ENCODE assay signal across 11 cellular contexts in the genomic region with DNA sequence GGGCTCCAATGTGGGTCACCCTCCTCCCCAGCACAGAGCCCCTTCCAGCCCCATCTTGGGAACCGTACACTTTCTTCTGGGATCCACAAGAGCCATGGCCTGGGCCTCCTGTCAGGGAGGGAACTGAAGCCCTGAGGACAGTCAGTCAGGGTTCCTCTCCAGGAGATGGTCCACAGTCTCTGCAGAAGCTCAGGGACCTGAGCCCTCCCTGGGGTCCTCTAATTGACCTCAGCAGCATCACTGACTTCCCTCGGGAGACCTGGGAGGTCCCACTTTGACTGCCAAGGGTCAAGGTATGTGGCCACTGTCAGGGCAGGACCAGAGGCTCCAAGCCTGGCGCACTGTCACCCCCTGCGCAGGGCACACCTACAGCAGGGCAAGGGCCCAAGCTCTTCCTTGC. TPM values are rescaled to one million over a fixed set of nuclear protein-coding genes. Genes with fewer than 3 reads are reported as not detected.
DNase-seq lines count a peak whose midpoint lies in the region; ATAC-seq and TF ChIP-seq lines count a peak whose summit lies in the region.
"Had no signal": no experiment of that assay in that cellular context is flagged by ENCODE, and none has a peak within 500 bp of the region (broad histone marks: within the 10 kb centered on the region; RNA-seq: fewer than 3 reads in every experiment).

No MANE protein-coding gene starts in this region.

- 87% methylated on average over 4 of the region's 4 CpGs for WGBS in right cardiac atrium
- 76 to 89% methylated on average over 1 to 4 of the region's 4 CpGs for WGBS in testis, 2 donors

- H3K4me1 ChIP-seq in right cardiac atrium (ENCODE audit: control insufficient read depth, insufficient read depth, low read length) (no peaks in the 10 kb centered on the region), right atrium auricular region (peaks cover 0 to 15% of the 10 kb centered on the region in 2 donors), upper lobe of right lung (peaks cover 11% of the 10 kb centered on the region), testis (no peaks in the 10 kb centered on the region)
- H3K4me1 ChIP-seq: HAP-1 had no signal

- H3K9me3 ChIP-seq in right cardiac atrium (ENCODE audit: control insufficient read depth, low read length) (no peaks in the 10 kb centered on the region), right atrium auricular region (no peaks in the 10 kb centered on the region), upper lobe of right lung (no peaks in the 10 kb centered on the region), testis (no peaks in the 10 kb centered on the region)
- H3K9me3 ChIP-seq: adrenal gland, HAP-1, tibial nerve had no signal

- peak; percentile 14 to 25 for ATAC-seq in right cardiac atrium
- peak; percentile 13 for ATAC-seq in HG03135 (IDR thresholded peaks at IDR 0.05; ENCODE audit: unreplicated experiment)
- peak; percentile 11 for ATAC-seq in left lobe of liver
- ATAC-seq in upper lobe of right lung = peak; percentile 11

- DNase-seq in right cardiac atrium (no peak), right atrium auricular region (ENCODE audit: low spot score) (no peak), left lobe of liver (ENCODE audit: low spot score) (no peak), upper lobe of right lung (no peak), GM19240 (ENCODE audit: insufficient read length, low spot score) (no peak), testis (no peak), 8988T (no peak)

- H3K27me3 ChIP-seq in right cardiac atrium (ENCODE audit: control insufficient read depth, insufficient read depth) (no peaks in the 10 kb centered on the region), right atrium auricular region (no peaks in the 10 kb centered on the region), upper lobe of right lung (no peaks in the 10 kb centered on the region), testis (no peaks in the 10 kb centered on the region)
- H3K27me3 ChIP-seq: adrenal gland, tibial nerve had no signal

- no peak overlapping the region for H3K4me3 ChIP-seq in right cardiac atrium (ENCODE audit: low read length)
- H3K4me3 ChIP-seq in right atrium auricular region = no peak overlapping the region
- H3K4me3 ChIP-seq in upper lobe of right lung = no peak overlapping the region
- no peak overlapping the region for H3K4me3 ChIP-seq in testis
- H3K4me3 ChIP-seq: adrenal gland, HAP-1, tibial nerve had no signal

- H3K36me3 ChIP-seq in right atrium auricular region (peaks cover 38% of the 10 kb centered on the region), upper lobe of right lung (peaks cover 53% of the 10 kb centered on the region), testis (ENCODE audit: low read depth, missing control alignments) (no peaks in the 10 kb centered on the region)

- H3K27ac ChIP-seq in right cardiac atrium (ENCODE audit: low read length) (no peak overlapping the region), right atrium auricular region (no peak overlapping the region), upper lobe of right lung (no peak overlapping the region), testis (no peak overlapping the region)
- H3K27ac ChIP-seq: adrenal gland had no signal

- no peak for TF ChIP-seq CTCF in right atrium auricular region (IDR thresholded peaks at IDR 0.05)
- no peak for TF ChIP-seq CTCF in upper lobe of right lung (IDR thresholded peaks at IDR 0.05)
- TF ChIP-seq CTCF in testis (IDR thresholded peaks at IDR 0.05) = no peak

- TF ChIP-seq POLR2A in testis (IDR thresholded peaks at IDR 0.05) = no peak

- intact Hi-C loops in right cardiac atrium (cut with DNase I) (no loop called here), upper lobe of right lung (cut with DNase I) (no loop called here), testis (cut with DNase I; ENCODE audit: low total_unique reads) (no loop called here)

RNA-seq across cellular contexts. Expression of a gene that starts 32.3 kb away (rescaled TPM):
- 10 to 100 TPM; 11.5 to 15.5 (median 12.2) TPM for total RNA-seq in right cardiac atrium
- 8.6 TPM for polyA plus RNA-seq in right cardiac atrium
- 10 to 100 TPM in 1 of 2 donors, 1 to 10 TPM in 1; 9.0 to 11.2 TPM for total RNA-seq in right atrium auricular region
- total RNA-seq in left lobe of liver = 1.8 TPM
- total RNA-seq in upper lobe of right lung = 43.5 TPM
- total RNA-seq in testis = 10 to 100 TPM; 11.9 to 12.9 TPM
- 4.6 TPM for polyA plus RNA-seq in testis (ENCODE audit: insufficient read depth, low read depth, low replicate concordance)

RNA-seq across cellular contexts. Expression of a gene that starts 58.4 kb away (rescaled TPM):
- total RNA-seq in right cardiac atrium = 10 to 100 TPM; 21.2 to 25.1 (median 22.2) TPM
- polyA plus RNA-seq in right cardiac atrium = 41.0 TPM
- 10 to 100 TPM; 15.1 to 27.6 TPM for total RNA-seq in right atrium auricular region
- 15.5 TPM for total RNA-seq in left lobe of liver
- 25.6 TPM for total RNA-seq in upper lobe of right lung
- 10 to 100 TPM; 14.7 to 17.8 TPM for total RNA-seq in testis
- polyA plus RNA-seq in testis (ENCODE audit: insufficient read depth, low read depth, low replicate concordance) = 21.8 TPM
